Comparison of ENCODE assay signal across 12 cellular contexts in genomic region chr17:3918372-3919122, GRCh38. TPM values are rescaled to one million over a fixed set of nuclear protein-coding genes. Genes with fewer than 3 reads are reported as not detected.
DNase-seq lines count a peak whose midpoint lies in the region; ATAC-seq and TF ChIP-seq lines count a peak whose summit lies in the region.
"Had no signal": no experiment of that assay in that cellular context is flagged by ENCODE, and none has a peak within 500 bp of the region (broad histone marks: within the 10 kb centered on the region; RNA-seq: fewer than 3 reads in every experiment).

No MANE protein-coding gene starts in this region.

- peak overlapping the region in 1 of 2 donors; percentile 32 for H3K9ac ChIP-seq in mucosa of rectum (ENCODE audit: low read depth in 1 of 2, low read length in 2 of 2)

- no peaks in the 10 kb centered on the region for H3K27me3 Mint-ChIP-seq in activated T-cell treated with anti-CD3 and anti-CD28 coated beads, Interleukin-2, amount 50 U/mL, for 72 hours (ENCODE audit: low read depth)
- no peaks in the 10 kb centered on the region for H3K27me3 Mint-ChIP-seq in activated T-helper 2 cell treated with anti-CD3 and anti-CD28 coated beads, Interferon-gamma antibody, Interleukin-2, Interleukin-4, amounts not matched to agents 10 μg/mL and 5 μg/mL and 100 μg/mL, durations not matched to agents 14 hours and 24 hours and 36 hours (ENCODE audit: low read depth)

- H3K27ac Mint-ChIP-seq in activated T-cell treated with anti-CD3 and anti-CD28 coated beads, Interleukin-2, amount 50 U/mL, for 72 hours: peak overlapping the region; percentile 23
- H3K27ac Mint-ChIP-seq in activated T-helper 2 cell treated with anti-CD3 and anti-CD28 coated beads, Interferon-gamma antibody, Interleukin-2, Interleukin-4, amounts not matched to agents 10 μg/mL and 5 μg/mL and 100 μg/mL, durations not matched to agents 14 hours and 24 hours and 36 hours: peak overlapping the region; percentile 62

- no peaks in the 10 kb centered on the region for H3K36me3 Mint-ChIP-seq in activated T-cell treated with anti-CD3 and anti-CD28 coated beads, Interleukin-2, amount 50 U/mL, for 72 hours (ENCODE audit: insufficient read depth in 2 of 2)
- peaks cover 3% of the 10 kb centered on the region for H3K36me3 Mint-ChIP-seq in activated T-helper 2 cell treated with anti-CD3 and anti-CD28 coated beads, Interferon-gamma antibody, Interleukin-2, Interleukin-4, amounts not matched to agents 10 μg/mL and 5 μg/mL and 100 μg/mL, durations not matched to agents 14 hours and 24 hours and 36 hours (ENCODE audit: low read depth)
- H3K36me3 Mint-ChIP-seq: brain had no signal

- DNase-seq in activated T-cell treated with anti-CD3 and anti-CD28 coated beads, Interleukin-2, amount 50 U/mL, for 72 hours: no peak
- DNase-seq in activated T-cell treated with anti-CD3 and anti-CD28 coated beads for 4 hours (no peak), upper lobe of right lung (no peak), HK-2 (ENCODE audit: unreplicated experiment) (no peak), NCI-H748 (lab: John Stamatoyannopoulos, UW; ENCODE audit: unreplicated experiment) (no peak)
- DNase-seq in activated T-helper 2 cell treated with anti-CD3 and anti-CD28 coated beads, Interferon-gamma antibody, Interleukin-2, Interleukin-4, amounts not matched to agents 10 μg/mL and 5 μg/mL and 100 μg/mL, durations not matched to agents 14 hours and 24 hours and 36 hours (ENCODE audit: low spot score): no peak
- DNase-seq in stimulated activated CD4-positive, alpha-beta T cell treated with anti-CD3 and anti-CD28 coated beads, Interleukin-12 subunit alpha, Interleukin-12 subunit beta, amount 100 ng/mL, for 4 hours: no peak
- DNase-seq: activated T-cell treated with anti-CD3 and anti-CD28 coated beads, Interleukin-2, amount 50 U/mL, for 1 hour; NCI-H526 treated with DMSO at 0.1 percent for 48 hours had no signal

- H3K36me3 ChIP-seq in mucosa of rectum (ENCODE audit: control insufficient read depth in 2 of 2, insufficient read depth in 2 of 2, low read length in 2 of 2): no peaks in the 10 kb centered on the region
- no peaks in the 10 kb centered on the region for H3K36me3 ChIP-seq in upper lobe of right lung

- H3K4me3 ChIP-seq in mucosa of rectum (ENCODE audit: low read length in 2 of 2) (no peak overlapping the region), upper lobe of right lung (no peak overlapping the region)

- H3K4me3 Mint-ChIP-seq in activated T-cell treated with anti-CD3 and anti-CD28 coated beads, Interleukin-2, amount 50 U/mL, for 72 hours: no peak overlapping the region
- no peak overlapping the region for H3K4me3 Mint-ChIP-seq in activated T-helper 2 cell treated with anti-CD3 and anti-CD28 coated beads, Interferon-gamma antibody, Interleukin-2, Interleukin-4, amounts not matched to agents 10 μg/mL and 5 μg/mL and 100 μg/mL, durations not matched to agents 14 hours and 24 hours and 36 hours (ENCODE audit: low read depth)
- H3K4me3 Mint-ChIP-seq: brain had no signal

- ATAC-seq in activated T-cell treated with anti-CD3 and anti-CD28 coated beads, Interleukin-2, amount 50 U/mL, for 72 hours (replicated peaks in 1 of 2): no peak
- ATAC-seq in upper lobe of right lung: no peak
- ATAC-seq: sciatic nerve had no signal

- H3K4me1 Mint-ChIP-seq in activated T-cell treated with anti-CD3 and anti-CD28 coated beads, Interleukin-2, amount 50 U/mL, for 72 hours (ENCODE audit: low read depth): peaks cover 29% of the 10 kb centered on the region
- H3K4me1 Mint-ChIP-seq in activated T-helper 2 cell treated with anti-CD3 and anti-CD28 coated beads, Interferon-gamma antibody, Interleukin-2, Interleukin-4, amounts not matched to agents 10 μg/mL and 5 μg/mL and 100 μg/mL, durations not matched to agents 14 hours and 24 hours and 36 hours (ENCODE audit: low read depth): peaks cover 29% of the 10 kb centered on the region

- H3K27ac ChIP-seq in mucosa of rectum (ENCODE audit: low read depth in 2 of 2, low read length in 2 of 2) (peak overlapping the region; percentile 39 to 67), upper lobe of right lung (peak overlapping the region; percentile 44)

- no peak for TF ChIP-seq CTCF in upper lobe of right lung (IDR thresholded peaks at IDR 0.05)

- intact Hi-C loops in activated T-helper 2 cell treated with anti-CD3 and anti-CD28 coated beads, Interferon-gamma antibody, Interleukin-2, Interleukin-4, amounts not matched to agents 10 μg/mL and 5 μg/mL and 100 μg/mL, durations not matched to agents 14 hours and 24 hours and 36 hours (cut with micrococcal nuclease): no loop called here
- intact Hi-C loops in upper lobe of right lung (cut with DNase I): no loop called here

- H3K4me1 ChIP-seq in mucosa of rectum (ENCODE audit: control insufficient read depth in 2 of 2, insufficient read depth in 2 of 2, low read length in 2 of 2) (peaks cover 27 to 28% of the 10 kb centered on the region in 2 donors), upper lobe of right lung (peaks cover 28% of the 10 kb centered on the region)

- H3K9me3 ChIP-seq in mucosa of rectum (ENCODE audit: control insufficient read depth in 2 of 2, low read length in 2 of 2) (no peaks in the 10 kb centered on the region), upper lobe of right lung (no peaks in the 10 kb centered on the region)

- no peaks in the 10 kb centered on the region for H3K9me3 Mint-ChIP-seq in activated T-cell treated with anti-CD3 and anti-CD28 coated beads, Interleukin-2, amount 50 U/mL, for 72 hours
- no peaks in the 10 kb centered on the region for H3K9me3 Mint-ChIP-seq in activated T-helper 2 cell treated with anti-CD3 and anti-CD28 coated beads, Interferon-gamma antibody, Interleukin-2, Interleukin-4, amounts not matched to agents 10 μg/mL and 5 μg/mL and 100 μg/mL, durations not matched to agents 14 hours and 24 hours and 36 hours
- H3K9me3 Mint-ChIP-seq: brain had no signal

- H3K27me3 ChIP-seq in mucosa of rectum (ENCODE audit: control insufficient read depth in 2 of 2, insufficient read depth in 2 of 2, low read length in 2 of 2) (no peaks in the 10 kb centered on the region), upper lobe of right lung (no peaks in the 10 kb centered on the region)

RNA-seq across cellular contexts. Expression of gene P2RX1, which starts 2.3 kb away (rescaled TPM):
- total RNA-seq in activated T-cell treated with anti-CD3 and anti-CD28 coated beads, Interleukin-2, amount 50 U/mL, for 72 hours: 1 to 10 TPM; 1.6 to 2.3 TPM
- total RNA-seq in activated T-helper 2 cell treated with anti-CD3 and anti-CD28 coated beads, Interferon-gamma antibody, Interleukin-2, Interleukin-4, amounts not matched to agents 10 μg/mL and 5 μg/mL and 100 μg/mL, durations not matched to agents 14 hours and 24 hours and 36 hours: 4.0 and 4.1 TPM in 2 replicates
- 6.8 TPM for total RNA-seq in upper lobe of right lung

RNA-seq across cellular contexts. Expression of gene CAMKK1, which starts 25.7 kb away (rescaled TPM):
- total RNA-seq in activated T-cell treated with anti-CD3 and anti-CD28 coated beads, Interleukin-2, amount 50 U/mL, for 72 hours: 1 to 10 TPM; 2.2 to 2.6 TPM
- total RNA-seq in activated T-helper 2 cell treated with anti-CD3 and anti-CD28 coated beads, Interferon-gamma antibody, Interleukin-2, Interleukin-4, amounts not matched to agents 10 μg/mL and 5 μg/mL and 100 μg/mL, durations not matched to agents 14 hours and 24 hours and 36 hours: 6.5 and 6.6 TPM in 2 replicates
- 10.1 TPM for total RNA-seq in upper lobe of right lung

RNA-seq across cellular contexts. Expression of gene ATP2A3, which starts 45.7 kb away (rescaled TPM):
- total RNA-seq in activated T-cell treated with anti-CD3 and anti-CD28 coated beads, Interleukin-2, amount 50 U/mL, for 72 hours: 100 to 1,000 TPM; 108 to 109 TPM
- 147 and 155 TPM in 2 replicates for total RNA-seq in activated T-helper 2 cell treated with anti-CD3 and anti-CD28 coated beads, Interferon-gamma antibody, Interleukin-2, Interleukin-4, amounts not matched to agents 10 μg/mL and 5 μg/mL and 100 μg/mL, durations not matched to agents 14 hours and 24 hours and 36 hours
- 44.4 TPM for total RNA-seq in upper lobe of right lung
